11 cellular contexts compared by ENCODE assay signal in genomic region chr14:23578560-23579310, GRCh38. TPM values are rescaled to one million over a fixed set of nuclear protein-coding genes. Genes with fewer than 3 reads are reported as not detected.
DNase-seq lines count a peak whose midpoint lies in the region; ATAC-seq and TF ChIP-seq lines count a peak whose summit lies in the region.
"Had no signal": no experiment of that assay in that cellular context is flagged by ENCODE, and none has a peak within 500 bp of the region (broad histone marks: within the 10 kb centered on the region; RNA-seq: fewer than 3 reads in every experiment).

JPH4 (minus strand) TSS chr14:23578790; CDS start chr14:23577453, 1,337 bp downstream.

- no peaks in the 10 kb centered on the region for H4K20me1 ChIP-seq in SK-N-SH (ENCODE audit: insufficient read depth)

- H3K4me1 ChIP-seq in SK-N-SH (ENCODE audit: control insufficient read depth in 1 of 2, insufficient read depth in 2 of 2, low read depth in 1 of 2, low read length in 1 of 2): peaks cover 0 to 28% of the 10 kb centered on the region in 2 experiments; a peak in 1 of 4 replicates
- peaks cover 7% of the 10 kb centered on the region; the same call in 1 of the 2 replicates for H3K4me1 ChIP-seq in iPS-20b (ENCODE audit: insufficient read depth, low read length)
- H3K4me1 ChIP-seq in suprapubic skin: peaks cover 24% of the 10 kb centered on the region

- no peaks in the 10 kb centered on the region for H3K9me3 Mint-ChIP-seq in activated T-cell treated with anti-CD3 and anti-CD28 coated beads, Interleukin-2, amount 50 U/mL, for 72 hours
- H3K9me3 Mint-ChIP-seq: stimulated activated naive CD8-positive, alpha-beta T cell treated with anti-CD3 and anti-CD28 coated beads, Interleukin-15, Interleukin-2, amounts not matched to agents 100 ng/mL and 50 ng/mL, for 24 hours had no signal

- H3K9me3 ChIP-seq in SK-N-SH: no peaks in the 10 kb centered on the region
- no peaks in the 10 kb centered on the region for H3K9me3 ChIP-seq in iPS-20b (ENCODE audit: insufficient read depth, low read depth, low read length)
- H3K9me3 ChIP-seq in suprapubic skin: no peaks in the 10 kb centered on the region

- POLR2A ChIA-PET in SK-N-SH (lab: Yijun Ruan, JAX): interaction anchor here (0.9 to 1.5 kb wide), 5 partner anchors 10 to 23 kb away, joined by 3 to 8 read pairs (median 4); partner anchors contain the start of gene AP1G2

- 12% methylated on average over 18 of the region's 18 CpGs for WGBS in SK-N-SH (ENCODE audit: low lambda C conversion rate)
- WGBS in suprapubic skin: 26% methylated on average over 18 of the region's 18 CpGs

- no peak for DNase-seq in activated T-cell treated with anti-CD3 and anti-CD28 coated beads, Interleukin-2, amount 50 U/mL, for 72 hours
- DNase-seq in activated T-cell treated with anti-CD3 and anti-CD28 coated beads for 4 hours: no peak
- DNase-seq in SK-N-SH: peak; percentile 89
- DNase-seq in suprapubic skin (ENCODE audit: low spot score in 2 of 2): peak in 1 of 2 donors; percentile 50
- no peak for DNase-seq in HPDE6-E6E7 (ENCODE audit: extremely low spot score)
- DNase-seq in HT-29 (ENCODE audit: low spot score): no peak
- DNase-seq: cortex of kidney had no signal

- CTCF ChIA-PET in SK-N-SH (lab: Yijun Ruan, JAX): interaction anchor here (0.7 to 4.3 kb wide), 6 partner anchors 11 to 557 kb away, joined by 3 to 19 read pairs (median 4); partner anchors contain the start of gene PSME1

- peak within 1 kb of the TSS; percentile 47 for H3K9ac ChIP-seq in SK-N-SH
- peak within 1 kb of the TSS; percentile 74; the same call in 1 of the 2 replicates for H3K9ac ChIP-seq in iPS-20b (ENCODE audit: low read depth, low read length)

- ATAC-seq in activated T-cell treated with anti-CD3 and anti-CD28 coated beads, Interleukin-2, amount 50 U/mL, for 72 hours (replicated peaks in 1 of 2): no peak
- no peak for ATAC-seq in GM21360 (IDR thresholded peaks at IDR 0.05; ENCODE audit: unreplicated experiment)

- H3F3A ChIP-seq in SK-N-SH (replicated peaks; ENCODE audit: insufficient read depth): no peaks in the 10 kb centered on the region

- H3K27me3 ChIP-seq in SK-N-SH (ENCODE audit: insufficient read depth) (no peaks in the 10 kb centered on the region), iPS-20b (ENCODE audit: insufficient read depth, low read length) (peaks cover 54% of the 10 kb centered on the region), suprapubic skin (peaks cover 62% of the 10 kb centered on the region)

- peak within 1 kb of the TSS; percentile 38 to 61 for H3K4me3 Mint-ChIP-seq in activated T-cell treated with anti-CD3 and anti-CD28 coated beads, Interleukin-2, amount 50 U/mL, for 72 hours
- H3K4me3 Mint-ChIP-seq: stimulated activated naive CD8-positive, alpha-beta T cell treated with anti-CD3 and anti-CD28 coated beads, Interleukin-15, Interleukin-2, amounts not matched to agents 100 ng/mL and 50 ng/mL, for 24 hours had no signal

- H3K4me3 ChIP-seq in SK-N-SH (ENCODE audit: low read depth in 2 of 2, low read length in 1 of 2): peak within 1 kb of the TSS; percentile 61 to 66
- H3K4me3 ChIP-seq in iPS-20b (ENCODE audit: low read length): peak within 1 kb of the TSS; percentile 78
- peak within 1 kb of the TSS; percentile 40 for H3K4me3 ChIP-seq in suprapubic skin

- H3K4me2 ChIP-seq in SK-N-SH: peak within 1 kb of the TSS; percentile 82

- peak within 1 kb of the TSS in 1 of 2 experiments; percentile 94; a peak in 2 of 4 replicates for H3K27ac ChIP-seq in SK-N-SH (ENCODE audit: low read depth in 2 of 2, low read length in 1 of 2)
- H3K27ac ChIP-seq in iPS-20b (ENCODE audit: low read length): no peak within 1 kb of the TSS
- no peak within 1 kb of the TSS for H3K27ac ChIP-seq in suprapubic skin
- H3K27ac ChIP-seq: C4-2B had no signal

- H3K36me3 Mint-ChIP-seq in activated T-cell treated with anti-CD3 and anti-CD28 coated beads, Interleukin-2, amount 50 U/mL, for 72 hours (ENCODE audit: insufficient read depth in 2 of 2): peaks cover 0 to 3% of the 10 kb centered on the region in 2 donors

- TF ChIP-seq RAD21 in SK-N-SH (IDR thresholded peaks at IDR 0.05; ENCODE audit: low read length): no peak

- no peaks in the 10 kb centered on the region for H3K9me2 ChIP-seq in SK-N-SH

- no peak; a peak in 1 of 4 replicates for TF ChIP-seq EP300 in SK-N-SH (IDR thresholded peaks at IDR 0.05; ENCODE audit: borderline replicate concordance in 1 of 2, low read depth in 1 of 2, low read length in 1 of 2)
- no peak for TF ChIP-seq EP300 in suprapubic skin (IDR thresholded peaks at IDR 0.05)

- H3K4me1 Mint-ChIP-seq in activated T-cell treated with anti-CD3 and anti-CD28 coated beads, Interleukin-2, amount 50 U/mL, for 72 hours (ENCODE audit: low read depth): peaks cover 22% of the 10 kb centered on the region

- H2AFZ ChIP-seq in SK-N-SH (ENCODE audit: low read depth): peak within 1 kb of the TSS; percentile 81

- no peak within 1 kb of the TSS for H3K27ac Mint-ChIP-seq in activated T-cell treated with anti-CD3 and anti-CD28 coated beads, Interleukin-2, amount 50 U/mL, for 72 hours
- H3K27ac Mint-ChIP-seq: stimulated activated naive CD8-positive, alpha-beta T cell treated with anti-CD3 and anti-CD28 coated beads, Interleukin-15, Interleukin-2, amounts not matched to agents 100 ng/mL and 50 ng/mL, for 24 hours had no signal

- peaks cover 51% of the 10 kb centered on the region for H3K27me3 Mint-ChIP-seq in activated T-cell treated with anti-CD3 and anti-CD28 coated beads, Interleukin-2, amount 50 U/mL, for 72 hours (ENCODE audit: low read depth)

- TF ChIP-seq POLR2A in suprapubic skin (IDR thresholded peaks at IDR 0.05): no peak

- H3K36me3 ChIP-seq in SK-N-SH (replicated peaks in 1 of 2; ENCODE audit: control insufficient read depth in 1 of 2, insufficient read depth in 2 of 2, low read length in 1 of 2) (no peaks in the 10 kb centered on the region), iPS-20b (ENCODE audit: insufficient read depth, low read depth, low read length) (no peaks in the 10 kb centered on the region), suprapubic skin (no peaks in the 10 kb centered on the region)

- TF ChIP-seq CTCF in SK-N-SH (IDR thresholded peaks at IDR 0.05) (no peak), suprapubic skin (IDR thresholded peaks at IDR 0.05) (no peak)

- no peaks in the 10 kb centered on the region for H3K79me2 ChIP-seq in SK-N-SH (ENCODE audit: insufficient read depth)

TF ChIP-seq in SK-N-SH, 30 proteins besides CTCF, POLR2A, EP300 and RAD21:
- TF ChIP-seq USF1 (IDR thresholded peaks at IDR 0.05; ENCODE audit: borderline replicate concordance, low read depth) (no peak), FOXM1 (IDR thresholded peaks at IDR 0.05; ENCODE audit: low read depth) (no peak), TAF1 (IDR thresholded peaks at IDR 0.05; ENCODE audit: borderline replicate concordance, low read depth, low read length) (no peak), CHD2 (IDR thresholded peaks at IDR 0.05; ENCODE audit: low read length, partially characterized antibody) (peak; percentile 15), PBX3 (IDR thresholded peaks at IDR 0.05) (peak; percentile 26; the same call in 1 of the 2 replicates), GATA2 (CRISPR knock-in tag; IDR thresholded peaks at IDR 0.05) (no peak), NFIC (IDR thresholded peaks at IDR 0.05; ENCODE audit: borderline replicate concordance) (peak; percentile 68), GABPA (IDR thresholded peaks at IDR 0.05; ENCODE audit: low read depth) (0 out of 2 replicates have a peak, but pooled peaks have one; percentile 23), SIN3A (IDR thresholded peaks at IDR 0.05; ENCODE audit: borderline replicate concordance, low read depth, low read length) (no peak), MXI1 (IDR thresholded peaks at IDR 0.05; ENCODE audit: low read depth, low read length) (0 out of 2 replicates have a peak, but pooled peaks have one; percentile 40)

RNA-seq across cellular contexts. Expression of gene JPH4, which starts in this region (rescaled TPM):
- 1 to 10 TPM; 1.2 to 1.5 TPM for total RNA-seq in activated T-cell treated with anti-CD3 and anti-CD28 coated beads, Interleukin-2, amount 50 U/mL, for 72 hours
- 8.7 and 8.8 TPM in 2 replicates for polyA plus RNA-seq in SK-N-SH (2012; rRNA removed)
- polyA plus RNA-seq in SK-N-SH (2012; cell fraction: cytosol; rRNA removed): 5.7 and 7.9 TPM in 2 replicates
- polyA plus RNA-seq in SK-N-SH (2012; cell fraction: nucleus; rRNA removed): 20.9 and 25.3 TPM in 2 replicates
- under 1 TPM in 3 of 4 donors, not detected in 1; 0.30 to 0.60 (median 0.30) TPM for total RNA-seq in suprapubic skin
- not detected in 2 replicates for total RNA-seq in HT-29 (2014; rRNA removed; shearing (Covaris generic))
